9 cellular contexts compared by ENCODE assay signal in the genomic region with DNA sequence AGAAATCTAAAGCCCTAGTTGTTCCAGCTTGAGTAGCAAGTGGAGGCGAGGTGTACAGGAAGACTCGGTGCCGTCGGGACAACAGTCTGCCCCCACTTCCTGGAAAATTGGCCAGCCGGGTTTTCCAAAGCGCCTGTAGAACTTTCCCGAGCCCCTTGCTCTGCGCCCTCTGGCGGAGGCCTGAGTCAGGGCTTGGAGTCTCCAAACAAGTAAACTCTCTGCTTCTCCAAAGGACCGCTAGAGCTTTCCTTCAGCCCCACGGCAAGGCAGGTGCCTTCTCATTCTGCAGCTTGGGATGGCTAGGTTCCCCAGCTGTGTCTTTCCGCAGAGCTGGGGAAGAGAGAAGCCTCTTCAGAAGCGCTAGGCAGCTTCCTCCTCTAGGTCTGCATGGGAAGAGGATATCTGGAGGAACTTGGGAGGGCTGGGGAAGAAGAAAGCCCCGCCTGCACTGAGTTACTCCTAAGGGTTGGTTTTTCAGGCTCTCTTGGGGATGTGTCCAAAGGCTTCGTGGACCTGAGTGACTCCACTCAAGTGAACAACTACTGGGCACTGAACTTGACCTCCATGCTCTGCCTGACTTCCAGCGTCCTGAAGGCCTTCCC. TPM values are rescaled to one million over a fixed set of nuclear protein-coding genes. Genes with fewer than 3 reads are reported as not detected.
DNase-seq lines count a peak whose midpoint lies in the region; ATAC-seq and TF ChIP-seq lines count a peak whose summit lies in the region.
"Had no signal": no experiment of that assay in that cellular context is flagged by ENCODE, and none has a peak within 500 bp of the region (broad histone marks: within the 10 kb centered on the region; RNA-seq: fewer than 3 reads in every experiment).

No MANE protein-coding gene starts in this region.

- peaks cover 0 to 20% of the 10 kb centered on the region in 2 experiments; a peak in 2 of 4 replicates for H3K36me3 ChIP-seq in HCT116 (ENCODE audit: control insufficient read depth in 1 of 2, insufficient read depth in 2 of 2, low read length in 2 of 2)
- no peaks in the 10 kb centered on the region for H3K36me3 ChIP-seq in MM.1S (replicated peaks; ENCODE audit: insufficient read depth, low read length)
- peaks cover 3% of the 10 kb centered on the region; the same call in 1 of the 2 replicates for H3K36me3 ChIP-seq in SJCRH30
- H3K36me3 ChIP-seq in adrenal gland (replicated peaks in 1 of 2): peaks cover 0 to 10% of the 10 kb centered on the region in 2 donors
- H3K36me3 ChIP-seq in cardiac muscle cell: no peaks in the 10 kb centered on the region
- H3K36me3 ChIP-seq in osteoblast (ENCODE audit: insufficient read depth, low read length): no peaks in the 10 kb centered on the region
- peaks cover 8% of the 10 kb centered on the region for H3K36me3 ChIP-seq in upper lobe of right lung

- CTCF ChIA-PET in HCT116 (lab: Charles Lee): interaction anchor here (0.6 to 2.8 kb wide), 21 partner anchors 8 to 1551 kb away, joined by 3 to 23 read pairs (median 4); partner anchors contain the start of gene EMX1

- H3K4me1 ChIP-seq in HCT116 (ENCODE audit: control insufficient read depth in 1 of 2, insufficient read depth in 2 of 2, low read length in 2 of 2): peaks cover 11 to 23% of the 10 kb centered on the region in 2 experiments
- H3K4me1 ChIP-seq in MM.1S (ENCODE audit: low read length): no peaks in the 10 kb centered on the region
- H3K4me1 ChIP-seq in SJCRH30: peaks cover 6% of the 10 kb centered on the region; the same call in 1 of the 2 replicates
- H3K4me1 ChIP-seq in adrenal gland (replicated peaks in 1 of 2): peaks cover 15 to 22% of the 10 kb centered on the region in 2 donors
- H3K4me1 ChIP-seq in cardiac muscle cell (ENCODE audit: low read depth): no peaks in the 10 kb centered on the region
- H3K4me1 ChIP-seq in osteoblast (ENCODE audit: insufficient read depth, low read length): peaks cover 8% of the 10 kb centered on the region
- peaks cover 17% of the 10 kb centered on the region for H3K4me1 ChIP-seq in upper lobe of right lung

- ATAC-seq in HCT116 (peak; percentile 73), upper lobe of right lung (peak; percentile 84)

- in situ Hi-C loops in G401 (cut with HindIII; ENCODE audit: low sequenced_read_pairs): no loop called here

- TF ChIP-seq CTCF in HCT116 (IDR thresholded peaks at IDR 0.05 in 2 of 3, conservative IDR thresholded peaks at IDR 0.05 in 1 of 3; ENCODE audit: borderline replicate concordance in 1 of 3, insufficient read depth in 1 of 3, low read depth in 2 of 3, low read length in 2 of 3) (peak; percentile 88 to 99 (median 90)), MM.1S (IDR thresholded peaks at IDR 0.05; ENCODE audit: low read length) (peak; percentile 89), adrenal gland (IDR thresholded peaks at IDR 0.05) (peak; percentile 77 to 94 (median 84)), cardiac muscle cell (IDR thresholded peaks at IDR 0.05; ENCODE audit: low read depth, low read length) (peak; percentile 100), osteoblast (IDR thresholded peaks at IDR 0.05; ENCODE audit: extremely low read depth, low read depth, low read length) (peak; percentile 99), upper lobe of right lung (IDR thresholded peaks at IDR 0.05) (peak; percentile 93)

- BruUV-seq in HCT116 (replicated peaks; lab: Mats Ljungman, UMichigan): no TSS peak

- peaks cover 21% of the 10 kb centered on the region; the same call in 1 of the 2 replicates for H3K79me2 ChIP-seq in HCT116 (ENCODE audit: insufficient read depth, low read length)
- H3K79me2 ChIP-seq in MM.1S (ENCODE audit: low read length): no peaks in the 10 kb centered on the region
- H3K79me2 ChIP-seq in osteoblast (ENCODE audit: insufficient read depth, low read length): no peaks in the 10 kb centered on the region

- POLR2A ChIA-PET in HCT116 (lab: Charles Lee): no interaction called here

- intact Hi-C loops in HCT116 (cut with micrococcal nuclease): loop anchor here (1.0 to 5.0 kb wide), 3 partner anchors 29 to 1341 kb away; partner anchors contain the start of gene EMX1
- intact Hi-C loops in adrenal gland (cut with DNase I): no loop called here
- intact Hi-C loops in upper lobe of right lung (cut with DNase I): no loop called here

- TF ChIP-seq POLR2A in HCT116 (IDR thresholded peaks at IDR 0.05; ENCODE audit: borderline replicate concordance, extremely low read depth, insufficient read depth, insufficient read length) (no peak), adrenal gland (IDR thresholded peaks at IDR 0.05) (no peak)

- H3K27ac ChIP-seq in HCT116 (ENCODE audit: low read depth, low read length): peak overlapping the region; percentile 99
- no peak overlapping the region for H3K27ac ChIP-seq in MM.1S (ENCODE audit: low read length)
- peak overlapping the region; percentile 59 for H3K27ac ChIP-seq in SJCRH30
- H3K27ac ChIP-seq in adrenal gland: peak overlapping the region; percentile 11 to 95 (median 74)
- H3K27ac ChIP-seq in cardiac muscle cell: no peak overlapping the region
- peak overlapping the region; percentile 43 for H3K27ac ChIP-seq in osteoblast (ENCODE audit: low read depth, low read length)
- H3K27ac ChIP-seq in upper lobe of right lung: peak overlapping the region; percentile 89

- H2AFZ ChIP-seq in HCT116 (ENCODE audit: low read depth, low read length, poor library complexity, severe bottlenecking) (peak overlapping the region; percentile 89), MM.1S (ENCODE audit: low read length) (peak overlapping the region; percentile 71), osteoblast (ENCODE audit: low read length) (peak overlapping the region; percentile 92)

- H3K9me3 ChIP-seq in HCT116 (ENCODE audit: control insufficient read depth in 1 of 2, insufficient read depth in 1 of 2, low read depth in 1 of 2, low read length in 2 of 2) (no peaks in the 10 kb centered on the region), MM.1S (replicated peaks; ENCODE audit: insufficient read depth, low read length) (no peaks in the 10 kb centered on the region), SJCRH30 (replicated peaks) (no peaks in the 10 kb centered on the region), adrenal gland (replicated peaks in 1 of 3) (no peaks in the 10 kb centered on the region), cardiac muscle cell (ENCODE audit: low read depth) (no peaks in the 10 kb centered on the region), osteoblast (ENCODE audit: low read depth, low read length) (no peaks in the 10 kb centered on the region), upper lobe of right lung (no peaks in the 10 kb centered on the region)

- peak; percentile 59 for TF ChIP-seq RAD21 in HCT116 (IDR thresholded peaks at IDR 0.05; ENCODE audit: low read depth)

- H3K27me3 ChIP-seq in HCT116 (ENCODE audit: insufficient read depth, low read length) (no peaks in the 10 kb centered on the region), MM.1S (replicated peaks; ENCODE audit: insufficient read depth, low read length) (peaks cover 12% of the 10 kb centered on the region; the same call in 1 of the 2 replicates), SJCRH30 (no peaks in the 10 kb centered on the region), adrenal gland (no peaks in the 10 kb centered on the region), cardiac muscle cell (peaks cover 89% of the 10 kb centered on the region), osteoblast (ENCODE audit: insufficient read depth, low read length) (peaks cover 4% of the 10 kb centered on the region), upper lobe of right lung (no peaks in the 10 kb centered on the region)

- H3F3A ChIP-seq in MM.1S (ENCODE audit: insufficient read depth, low read length): no peaks in the 10 kb centered on the region

- H4K20me1 ChIP-seq in HCT116 (ENCODE audit: insufficient read depth) (peaks cover 2% of the 10 kb centered on the region; the same call in 1 of the 2 replicates), MM.1S (ENCODE audit: insufficient read depth, low read length) (no peaks in the 10 kb centered on the region), osteoblast (ENCODE audit: insufficient read depth, low read length) (peaks cover 19% of the 10 kb centered on the region)

- DNase-seq in G401 (ENCODE audit: low spot score): peak; percentile 89
- DNase-seq in HCT116 (ENCODE audit: low read depth, low spot score): peak; percentile 81
- peak; percentile 72 for DNase-seq in MM.1S
- DNase-seq in SJCRH30: peak; percentile 94 to 97
- peak; percentile 89 to 95 (median 92) for DNase-seq in adrenal gland
- DNase-seq in cardiac muscle cell (ENCODE audit: low read depth in 1 of 2, low spot score in 1 of 2): peak; percentile 91 to 92
- DNase-seq in osteoblast (ENCODE audit: insufficient read length, low spot score, missing footprints): peak; percentile 94
- DNase-seq in upper lobe of right lung: peak; percentile 94

- H3K4me3 ChIP-seq in HCT116 (replicated peaks in 1 of 2; ENCODE audit: low read depth in 1 of 2, low read length in 2 of 2) (peak overlapping the region; percentile 67 to 69), MM.1S (ENCODE audit: low read length) (peak overlapping the region; percentile 62), SJCRH30 (peak overlapping the region; percentile 74), adrenal gland (peak overlapping the region in 3 of 4 donors; percentile 40 to 89 (median 85)), cardiac muscle cell (peak overlapping the region; percentile 40), osteoblast (ENCODE audit: insufficient read depth, low read length) (peak overlapping the region; percentile 80), upper lobe of right lung (peak overlapping the region; percentile 84)

- RAD21 ChIA-PET in HCT116 (lab: Charles Lee; ENCODE audit: low non-redundant PET in 1 of 2, low total read pairs in 2 of 2, uncharacterized antibody in 2 of 2, unreplicated experiment in 2 of 2): interaction anchor here in 1 of 2 experiments (0.7 kb wide), 1 partner anchor 25 kb away, joined by 3 read pairs; no protein-coding TSS in a partner anchor

- 8 to 11% (median 10%) methylated on average over 7 to 16 of the region's 16 CpGs for WGBS in adrenal gland, 4 donors

- peak overlapping the region; percentile 88 for H3K4me2 ChIP-seq in HCT116 (ENCODE audit: low read length)
- H3K4me2 ChIP-seq in MM.1S (ENCODE audit: low read depth, low read length): peak overlapping the region; percentile 77
- H3K4me2 ChIP-seq in osteoblast (ENCODE audit: insufficient read depth, low read length): peak overlapping the region; percentile 92

- H3K9ac ChIP-seq in HCT116 (ENCODE audit: low read length) (peak overlapping the region; percentile 75), MM.1S (ENCODE audit: low read length) (peak overlapping the region; percentile 24; the same call in 1 of the 2 replicates)

- H3K9me2 ChIP-seq in HCT116 (ENCODE audit: insufficient read depth) (no peaks in the 10 kb centered on the region), MM.1S (replicated peaks; ENCODE audit: insufficient read depth, low read length) (no peaks in the 10 kb centered on the region)

RNA-seq across cellular contexts. Expression of gene SPR, which starts 0.7 kb away (rescaled TPM):
- total RNA-seq in G401 (2014; rRNA removed; shearing (Covaris generic)): 55.9 and 65.8 TPM in 2 replicates
- total RNA-seq in HCT116 (2021; ENCODE audit: unreplicated experiment): 66.9 TPM
- polyA plus RNA-seq in HCT116 (2012): 50.7 and 52.4 TPM in 2 replicates
- 34.3 and 37.3 TPM in 2 replicates for total RNA-seq in SJCRH30 (2014; rRNA removed; shearing (Covaris generic))
- 100 to 1,000 TPM in 2 of 8 donors, 10 to 100 TPM in 6; 52.2 to 116 (median 73.4) TPM for total RNA-seq in adrenal gland
- 10 to 100 TPM; 43.8 to 68.0 (median 66.6) TPM for polyA plus RNA-seq in adrenal gland
- total RNA-seq in cardiac muscle cell: 13.2 and 16.3 TPM in 2 replicates
- polyA plus RNA-seq in cardiac muscle cell: 9.1 and 21.7 TPM in 2 replicates
- 17.0 and 19.2 TPM in 2 replicates for total RNA-seq in osteoblast
- total RNA-seq in upper lobe of right lung: 44.1 TPM

RNA-seq across cellular contexts. Expression of gene EMX1, which starts 29.4 kb away (rescaled TPM):
- total RNA-seq in G401 (2014; rRNA removed; shearing (Covaris generic)): not detected in 2 replicates
- total RNA-seq in HCT116 (2021; ENCODE audit: unreplicated experiment) (3.1 TPM), adrenal gland (under 1 TPM in 1 of 8 donors, not detected in 7; 0.15 TPM), cardiac muscle cell (0.24 TPM in 1 of 2 replicates, not detected in the other), osteoblast (not detected in 2 replicates), upper lobe of right lung (not detected)
- polyA plus RNA-seq in HCT116 (2012): 0.87 and 0.98 TPM in 2 replicates
- total RNA-seq in SJCRH30 (2014; rRNA removed; shearing (Covaris generic)): not detected in 2 replicates
- polyA plus RNA-seq in adrenal gland (under 1 TPM in 1 of 3 donors, not detected in 2; 0.10 TPM), cardiac muscle cell (not detected in 2 replicates)
- total RNA-seq: subcutaneous adipose tissue had no signal

Comparison
In these comparisons a context has a peak if more than half of its experiments do, and no peak if none do; other contexts are left out.
1. H3K27ac ChIP-seq: peak in HCT116 (single experiment), SJCRH30 (single experiment), adrenal gland (5 of 5), osteoblast (single experiment) and upper lobe of right lung (single experiment); none in MM.1S (single experiment) and cardiac muscle cell (single experiment).
2. Peak in every context shown above with its lines, with median percentiles within 50 percentile points of each other: DNase-seq, H2AFZ ChIP-seq, H3K4me2 ChIP-seq, H3K4me3 ChIP-seq and CTCF ChIP-seq.